ENCODE assay signal across 8 cellular contexts in genomic region chr17:36947922-36948716, GRCh38. TPM values are rescaled to one million over a fixed set of nuclear protein-coding genes. Genes with fewer than 3 reads are reported as not detected.
DNase-seq lines count a peak whose midpoint lies in the region; ATAC-seq and TF ChIP-seq lines count a peak whose summit lies in the region.

No MANE protein-coding gene starts in this region.

- H3K27ac Mint-ChIP-seq in endothelial cell (ENCODE audit: unreplicated experiment): peak overlapping the region; percentile 71
- H3K27ac Mint-ChIP-seq in neural crest cell (ENCODE audit: unreplicated experiment): no peak overlapping the region

- peaks cover 24% of the 10 kb centered on the region for H3K4me1 Mint-ChIP-seq in endothelial cell (ENCODE audit: unreplicated experiment)
- H3K4me1 Mint-ChIP-seq in neural crest cell: peaks cover 37% of the 10 kb centered on the region

- H3K27me3 Mint-ChIP-seq in endothelial cell (ENCODE audit: unreplicated experiment): peaks cover 20% of the 10 kb centered on the region
- H3K27me3 Mint-ChIP-seq in neural crest cell (ENCODE audit: low read depth): peaks cover 56% of the 10 kb centered on the region

- DNase-seq in OCI-M1 (lab: John Stamatoyannopoulos, UW) (peak; percentile 61), endothelial cell (ENCODE audit: low spot score) (no peak), neural crest cell (ENCODE audit: low read depth, low spot score) (no peak), amniotic stem cell (lab: John Stamatoyannopoulos, UW) (no peak), NAMALWA (ENCODE audit: low spot score) (no peak), GDM1 (lab: John Stamatoyannopoulos, UW) (no peak)

- H3K9me3 Mint-ChIP-seq in endothelial cell (ENCODE audit: unreplicated experiment) (no peaks in the 10 kb centered on the region), neural crest cell (no peaks in the 10 kb centered on the region)

- H3K4me3 Mint-ChIP-seq in endothelial cell (ENCODE audit: unreplicated experiment) (peak overlapping the region; percentile 88), neural crest cell (peak overlapping the region; percentile 87)

- peak; percentile 19 for ATAC-seq in GM21390 (IDR thresholded peaks at IDR 0.05; ENCODE audit: unreplicated experiment)

- TF ChIP-seq CTCF in 22Rv1 (IDR thresholded peaks at IDR 0.05): no peak
- TF ChIP-seq CTCF in endothelial cell (IDR thresholded peaks at IDR 0.05; ENCODE audit: unreplicated experiment): no peak
- TF ChIP-seq CTCF in neural crest cell (conservative IDR thresholded peaks at IDR 0.05): no peak

- H3K27ac ChIP-seq in 22Rv1: peak overlapping the region; percentile 68

- peaks cover 14% of the 10 kb centered on the region for H3K36me3 Mint-ChIP-seq in endothelial cell (ENCODE audit: low read depth, unreplicated experiment)
- H3K36me3 Mint-ChIP-seq in neural crest cell (ENCODE audit: low read depth): peaks cover 13% of the 10 kb centered on the region

RNA-seq across cellular contexts. Expression of gene AATF, which starts 0.6 kb away (rescaled TPM):
- 25.0 TPM for total RNA-seq in endothelial cell (ENCODE audit: unreplicated experiment)
- total RNA-seq in neural crest cell: 68.3 and 68.7 TPM in 2 replicates

RNA-seq across cellular contexts. Expression of gene LHX1, which starts 10.8 kb away (rescaled TPM):
- total RNA-seq in endothelial cell (ENCODE audit: unreplicated experiment) (4.5 TPM), neural crest cell (0.43 and 1.1 TPM in 2 replicates)
